In genomic region chr3:161132391-161132790, GRCh38 we compare ENCODE assay signal across 34 cellular contexts.
"Had no signal": no experiment of that assay in that cellular context is flagged by ENCODE, and none has a peak within 500 bp of the region (broad histone marks: within the 10 kb centered on the region; RNA-seq: fewer than 3 reads in every experiment).

No MANE protein-coding gene starts in this region.

- H3K36me3 ChIP-seq: MG63 had no signal

- H3K27me3 ChIP-seq: MG63 had no signal

- H3K9me3 ChIP-seq: MG63 had no signal

- H3K4me3 ChIP-seq: MG63 had no signal

- DNase-seq: Karpas-422, Kasumi-1, MG63, MM.1S, MV-4-11, NCI-H1048, NCI-H1092, NCI-H1092 treated with DMSO at 0.1 percent for 48 hours, NCI-H1105, NCI-H1417, NCI-H1417 treated with DMSO at 0.1 percent for 48 hours, NCI-H1436, NCI-H1436 treated with DMSO at 0.1 percent for 48 hours, NCI-H146, NCI-H1694, NCI-H1694 treated with DMSO at 0.1 percent for 48 hours, NCI-H187, NCI-H187 treated with DMSO at 0.1 percent for 48 hours, NCI-H1930, NCI-H2029, NCI-H2029 treated with DMSO at 0.1 percent for 48 hours, NCI-H2081, NCI-H2081 treated with DMSO at 0.1 percent for 48 hours, NCI-H2107, NCI-H2171, NCI-H2171 treated with DMSO at 0.1 percent for 48 hours, NCI-H2227 treated with DMSO at 0.1 percent for 48 hours, NCI-H226, NCI-H345, NCI-H446, NCI-H446 treated with DMSO at 0.1 percent for 48 hours, NCI-H510A, NCI-H510A treated with DMSO at 0.1 percent for 48 hours, NCI-H524 had no signal
